1 cellular context compared by ENCODE assay signal in the genomic region with DNA sequence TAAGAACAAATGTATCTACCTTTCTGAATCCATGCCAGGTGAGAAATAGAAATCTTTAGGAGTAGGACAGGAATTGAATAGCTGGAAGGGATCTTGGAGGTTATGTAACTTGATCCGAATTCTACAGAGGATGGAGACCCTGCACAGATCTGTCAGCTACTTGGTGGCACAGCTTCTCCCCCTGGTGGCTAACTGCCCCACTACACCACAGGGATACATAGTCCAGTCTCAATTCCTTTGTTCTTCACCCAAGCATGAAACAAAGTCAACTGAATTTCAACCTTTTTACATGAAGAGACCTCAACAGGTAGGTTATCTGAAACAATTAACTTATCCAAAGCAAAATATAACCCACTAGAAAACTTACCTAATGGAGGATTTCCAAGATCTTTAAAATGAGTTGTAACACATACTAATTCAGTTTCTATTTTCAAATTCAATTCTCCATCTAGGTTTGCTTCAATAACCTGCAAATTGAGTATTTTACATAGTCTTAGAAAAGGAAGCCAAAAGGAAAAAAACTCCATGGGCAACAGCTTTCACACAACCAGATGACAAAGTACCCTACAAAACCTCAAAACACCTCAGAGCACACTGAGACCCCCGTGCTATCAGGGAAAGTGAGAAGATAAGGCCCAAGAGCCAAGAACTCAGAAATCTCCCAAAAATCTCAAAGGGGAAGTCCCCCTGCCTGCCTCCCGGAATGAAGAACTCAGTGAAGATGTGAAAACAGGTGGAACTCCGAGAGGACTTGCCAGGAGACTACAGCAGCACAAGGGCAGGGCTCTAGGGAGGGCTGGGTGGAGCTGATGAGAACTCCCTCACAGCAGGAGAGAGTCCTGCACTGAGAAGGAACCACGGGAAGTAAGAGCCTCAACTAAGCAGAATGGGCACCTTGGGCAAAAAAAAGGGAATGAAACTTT.
TF ChIP-seq lines count a peak whose summit lies in the region.

No MANE protein-coding gene starts in this region.

TF ChIP-seq in GM12878, 131 proteins besides CTCF, POLR2A, EP300 and RAD21:
- TF ChIP-seq YY1 (IDR thresholded peaks at IDR 0.05; ENCODE audit: low read depth, low read length) (peak; percentile 48; the same call in 1 of the 2 replicates), SREBF2 (IDR thresholded peaks at IDR 0.05; ENCODE audit: low read length) (no peak), KLF5 (IDR thresholded peaks at IDR 0.05; ENCODE audit: partially characterized antibody) (no peak), ESRRA (IDR thresholded peaks at IDR 0.05; ENCODE audit: low read length) (no peak), SMC3 (IDR thresholded peaks at IDR 0.05; ENCODE audit: borderline replicate concordance, low read length) (peak; percentile 60; the same call in 1 of the 2 replicates), JUNB (IDR thresholded peaks at IDR 0.05) (no peak), ZNF24 (IDR thresholded peaks at IDR 0.05) (no peak), RUNX3 (IDR thresholded peaks at IDR 0.05; ENCODE audit: low read length) (peak; percentile 63; the same call in 1 of the 2 replicates), EED (IDR thresholded peaks at IDR 0.05; ENCODE audit: low read depth) (no peak), IRF4 (IDR thresholded peaks at IDR 0.05; ENCODE audit: low read depth, low read length) (no peak), JUND (IDR thresholded peaks at IDR 0.05; ENCODE audit: low read depth, low read length) (no peak), BMI1 (IDR thresholded peaks at IDR 0.05; ENCODE audit: borderline replicate concordance) (no peak)
- TF ChIP-seq, protein P1, sequence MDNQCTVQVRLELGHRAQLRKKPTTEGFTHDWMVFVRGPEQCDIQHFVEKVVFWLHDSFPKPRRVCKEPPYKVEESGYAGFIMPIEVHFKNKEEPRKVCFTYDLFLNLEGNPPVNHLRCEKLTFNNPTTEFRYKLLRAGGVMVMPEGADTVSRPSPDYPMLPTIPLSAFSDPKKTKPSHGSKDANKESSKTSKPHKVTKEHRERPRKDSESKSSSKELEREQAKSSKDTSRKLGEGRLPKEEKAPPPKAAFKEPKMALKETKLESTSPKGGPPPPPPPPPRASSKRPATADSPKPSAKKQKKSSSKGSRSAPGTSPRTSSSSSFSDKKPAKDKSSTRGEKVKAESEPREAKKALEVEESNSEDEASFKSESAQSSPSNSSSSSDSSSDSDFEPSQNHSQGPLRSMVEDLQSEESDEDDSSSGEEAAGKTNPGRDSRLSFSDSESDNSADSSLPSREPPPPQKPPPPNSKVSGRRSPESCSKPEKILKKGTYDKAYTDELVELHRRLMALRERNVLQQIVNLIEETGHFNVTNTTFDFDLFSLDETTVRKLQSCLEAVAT (IDR thresholded peaks at IDR 0.05) = no peak
- TF ChIP-seq, protein P2, sequence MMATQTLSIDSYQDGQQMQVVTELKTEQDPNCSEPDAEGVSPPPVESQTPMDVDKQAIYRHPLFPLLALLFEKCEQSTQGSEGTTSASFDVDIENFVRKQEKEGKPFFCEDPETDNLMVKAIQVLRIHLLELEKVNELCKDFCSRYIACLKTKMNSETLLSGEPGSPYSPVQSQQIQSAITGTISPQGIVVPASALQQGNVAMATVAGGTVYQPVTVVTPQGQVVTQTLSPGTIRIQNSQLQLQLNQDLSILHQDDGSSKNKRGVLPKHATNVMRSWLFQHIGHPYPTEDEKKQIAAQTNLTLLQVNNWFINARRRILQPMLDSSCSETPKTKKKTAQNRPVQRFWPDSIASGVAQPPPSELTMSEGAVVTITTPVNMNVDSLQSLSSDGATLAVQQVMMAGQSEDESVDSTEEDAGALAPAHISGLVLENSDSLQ (IDR thresholded peaks at IDR 0.05) = no peak
